In the genomic region with DNA sequence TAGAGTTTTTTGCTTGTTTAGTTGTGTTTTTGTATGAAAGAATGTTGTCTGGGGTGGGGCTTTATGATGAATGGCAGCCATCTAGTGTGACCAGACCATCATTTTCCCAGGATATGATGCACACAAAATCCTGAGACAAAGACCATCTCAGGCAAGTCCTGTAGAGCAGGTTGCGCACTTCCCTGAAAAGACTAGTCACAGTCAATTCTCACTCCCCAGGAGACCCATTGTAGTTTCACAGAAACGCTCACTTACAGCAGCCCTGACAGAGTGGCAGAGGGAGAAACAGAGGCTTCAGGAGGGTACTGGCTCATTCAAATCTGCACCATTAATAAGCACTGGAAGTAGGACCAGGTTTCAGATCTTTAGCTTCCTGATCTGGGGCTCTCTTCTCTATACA, we compare ENCODE assay signal across 16 cellular contexts.
DNase-seq lines count a peak whose midpoint lies in the region; ATAC-seq and TF ChIP-seq lines count a peak whose summit lies in the region.
"Had no signal": no experiment of that assay in that cellular context is flagged by ENCODE, and none has a peak within 500 bp of the region (broad histone marks: within the 10 kb centered on the region; RNA-seq: fewer than 3 reads in every experiment).

No MANE protein-coding gene starts in this region.

- H3K4me3 Mint-ChIP-seq in GM23338 (no peak overlapping the region), WTC11 (no peak overlapping the region)
- H3K4me3 Mint-ChIP-seq: CD8-positive, alpha-beta memory T cell had no signal

- intact Hi-C loops in left colon (cut with DNase I, micrococcal nuclease), result loop anchor here in 1 of 2 donors (10.0 kb wide), 1 partner anchor 906 kb away; no protein-coding TSS in a partner anchor

- no peak overlapping the region for H3K4me2 ChIP-seq in GM23338
- no peak overlapping the region for H3K4me2 ChIP-seq in smooth muscle cell

- POLR2A ChIA-PET in WTC11 (lab: Charles Lee), result no interaction called here

- CTCF ChIA-PET in WTC11 (lab: Charles Lee), result interaction anchor here (1.0 kb wide), 1 partner anchor 19 kb away, joined by 4 read pairs; no protein-coding TSS in a partner anchor

- no peaks in the 10 kb centered on the region for H3K9me2 ChIP-seq in GM23338 (ENCODE audit: insufficient read depth)

- H3K27me3 Mint-ChIP-seq in GM23338 (ENCODE audit: insufficient read depth, low read depth, poor library complexity), result peaks cover 3% of the 10 kb centered on the region
- no peaks in the 10 kb centered on the region for H3K27me3 Mint-ChIP-seq in WTC11 (ENCODE audit: low read depth)

- no peaks in the 10 kb centered on the region for H3K36me3 Mint-ChIP-seq in GM23338 (ENCODE audit: low read depth)
- 0 out of 2 replicates have a peak, but pooled peaks cover 5% of the 10 kb centered on the region for H3K36me3 Mint-ChIP-seq in WTC11

- H2AFZ ChIP-seq in GM23338 (peak overlapping the region; percentile 29; the same call in 1 of the 2 replicates), smooth muscle cell (ENCODE audit: low read depth) (no peak overlapping the region)

- H3K36me3 ChIP-seq in GM23338 (ENCODE audit: insufficient read depth) (no peaks in the 10 kb centered on the region), iPS DF 6.9 (ENCODE audit: control insufficient read depth, insufficient read depth, low read length) (no peaks in the 10 kb centered on the region), smooth muscle cell (ENCODE audit: low read depth) (no peaks in the 10 kb centered on the region)
- H3K36me3 ChIP-seq: SJCRH30 had no signal

- WGBS in iPS DF 6.9 (ENCODE audit: insufficient coverage, insufficient read length), result no CpG with 5 or more reads among the region's 2 CpGs
- 67% methylated on average over 2 of the region's 2 CpGs for WGBS in smooth muscle cell (ENCODE audit: low lambda C conversion rate)

- DNase-seq in GM23338 (ENCODE audit: low spot score), result peak; percentile 15
- no peak for DNase-seq in WTC11 (ENCODE audit: low spot score)
- DNase-seq in iPS DF 6.9 (ENCODE audit: low read depth, low spot score), result peak; percentile 7
- no peak for DNase-seq in smooth muscle cell (lab: John Stamatoyannopoulos, UW; ENCODE audit: unreplicated experiment)
- no peak for DNase-seq in T-helper 2 cell
- DNase-seq in left colon, result no peak
- DNase-seq: ACHN; C1 segment of cervical spinal cord; CD8-positive, alpha-beta memory T cell; KBM-7; NCI-H1105; NCI-H510A; NCI-H774; SJCRH30 had no signal

- H3K27ac Mint-ChIP-seq in GM23338, result no peak overlapping the region
- peak overlapping the region; percentile 41; the same call in 1 of the 2 replicates for H3K27ac Mint-ChIP-seq in WTC11
- H3K27ac Mint-ChIP-seq: CD8-positive, alpha-beta memory T cell had no signal

- H4K20me1 ChIP-seq in GM23338 (replicated peaks; ENCODE audit: insufficient read depth), result no peaks in the 10 kb centered on the region
- H4K20me1 ChIP-seq in smooth muscle cell (ENCODE audit: low read depth), result no peaks in the 10 kb centered on the region

- H3K4me1 Mint-ChIP-seq in GM23338, result peaks cover 16% of the 10 kb centered on the region
- H3K4me1 Mint-ChIP-seq in WTC11, result peaks cover 16% of the 10 kb centered on the region

- peak overlapping the region; percentile 9 for H3K9ac ChIP-seq in smooth muscle cell (ENCODE audit: low read depth)

- ATAC-seq in GM23338, result peak; percentile 89
- peak; percentile 89 for ATAC-seq in WTC11
- no peak for ATAC-seq in GM18861 (IDR thresholded peaks at IDR 0.05; ENCODE audit: unreplicated experiment)
- no peak for ATAC-seq in left colon
- ATAC-seq: HepG2 had no signal

- H3K27ac ChIP-seq in GM23338 (ENCODE audit: low read depth) (no peak overlapping the region), iPS DF 6.9 (ENCODE audit: low read length) (no peak overlapping the region), smooth muscle cell (ENCODE audit: low read depth) (peak overlapping the region; percentile 19)
- H3K27ac ChIP-seq: SJCRH30 had no signal

- H3K9me3 Mint-ChIP-seq in GM23338, result no peaks in the 10 kb centered on the region; the same call in 2 of the 3 replicates
- peaks cover 7% of the 10 kb centered on the region for H3K9me3 Mint-ChIP-seq in WTC11

- no peaks in the 10 kb centered on the region; the same call in 1 of the 2 replicates for H3K4me1 ChIP-seq in GM23338 (ENCODE audit: insufficient read depth)
- 0 out of 2 replicates have a peak, but pooled peaks cover 1% of the 10 kb centered on the region for H3K4me1 ChIP-seq in iPS DF 6.9 (ENCODE audit: control insufficient read depth, insufficient read depth, low read length)
- H3K4me1 ChIP-seq in smooth muscle cell (ENCODE audit: low read depth), result peaks cover 4% of the 10 kb centered on the region
- H3K4me1 ChIP-seq: SJCRH30 had no signal

- H3F3A ChIP-seq in GM23338 (replicated peaks; ENCODE audit: low read depth) (no peaks in the 10 kb centered on the region), smooth muscle cell (ENCODE audit: low read depth) (no peaks in the 10 kb centered on the region)

- H3K9me3 ChIP-seq in iPS DF 6.9 (ENCODE audit: control insufficient read depth, insufficient read depth, low read length) (no peaks in the 10 kb centered on the region), smooth muscle cell (replicated peaks; ENCODE audit: low read depth) (peaks cover 4% of the 10 kb centered on the region)
- H3K9me3 ChIP-seq: SJCRH30 had no signal

- H3K4me3 ChIP-seq in GM23338 (no peak overlapping the region), iPS DF 6.9 (ENCODE audit: low read length) (no peak overlapping the region), smooth muscle cell (no peak overlapping the region)
- H3K4me3 ChIP-seq: SJCRH30 had no signal

- H3K27me3 ChIP-seq in GM23338 (ENCODE audit: insufficient read depth) (no peaks in the 10 kb centered on the region), iPS DF 6.9 (ENCODE audit: control insufficient read depth, insufficient read depth, low read length) (no peaks in the 10 kb centered on the region), smooth muscle cell (ENCODE audit: low read depth) (no peaks in the 10 kb centered on the region)
- H3K27me3 ChIP-seq: SJCRH30 had no signal

- TF ChIP-seq CTCF in GM23338 (conservative IDR thresholded peaks at IDR 0.05; ENCODE audit: low read depth in 2 of 2) (no peak), WTC11 (IDR thresholded peaks at IDR 0.05) (no peak), smooth muscle cell (IDR thresholded peaks at IDR 0.05; ENCODE audit: borderline replicate concordance, insufficient read depth, poor library complexity, severe bottlenecking) (no peak)

- no peaks in the 10 kb centered on the region for H3K79me2 ChIP-seq in GM23338 (replicated peaks; ENCODE audit: insufficient read depth)
- no peaks in the 10 kb centered on the region for H3K79me2 ChIP-seq in smooth muscle cell (ENCODE audit: low read depth)

TF ChIP-seq in GM23338, 12 proteins besides CTCF, POLR2A, EP300 and RAD21 (continues in another document):
- no peak for TF ChIP-seq CREB1 (CRISPR knock-in tag; IDR thresholded peaks at IDR 0.05; ENCODE audit: low read depth)
- no peak for TF ChIP-seq NANOG (IDR thresholded peaks at IDR 0.05; ENCODE audit: borderline replicate concordance)
- TF ChIP-seq REST (IDR thresholded peaks at IDR 0.05; ENCODE audit: unreplicated experiment), result no peak

TF ChIP-seq in WTC11, 78 proteins besides CTCF, POLR2A, EP300 and RAD21 (continues in another document):
- TF ChIP-seq, protein P1, sequence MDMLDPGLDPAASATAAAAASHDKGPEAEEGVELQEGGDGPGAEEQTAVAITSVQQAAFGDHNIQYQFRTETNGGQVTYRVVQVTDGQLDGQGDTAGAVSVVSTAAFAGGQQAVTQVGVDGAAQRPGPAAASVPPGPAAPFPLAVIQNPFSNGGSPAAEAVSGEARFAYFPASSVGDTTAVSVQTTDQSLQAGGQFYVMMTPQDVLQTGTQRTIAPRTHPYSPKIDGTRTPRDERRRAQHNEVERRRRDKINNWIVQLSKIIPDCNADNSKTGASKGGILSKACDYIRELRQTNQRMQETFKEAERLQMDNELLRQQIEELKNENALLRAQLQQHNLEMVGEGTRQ (CRISPR knock-in tag; IDR thresholded peaks at IDR 0.05), result no peak
- TF ChIP-seq IRF2 (CRISPR knock-in tag; IDR thresholded peaks at IDR 0.05; ENCODE audit: borderline replicate concordance, low read depth), result no peak
- TF ChIP-seq TEAD1 (CRISPR knock-in tag; IDR thresholded peaks at IDR 0.05), result no peak
- TF ChIP-seq, protein P2, sequence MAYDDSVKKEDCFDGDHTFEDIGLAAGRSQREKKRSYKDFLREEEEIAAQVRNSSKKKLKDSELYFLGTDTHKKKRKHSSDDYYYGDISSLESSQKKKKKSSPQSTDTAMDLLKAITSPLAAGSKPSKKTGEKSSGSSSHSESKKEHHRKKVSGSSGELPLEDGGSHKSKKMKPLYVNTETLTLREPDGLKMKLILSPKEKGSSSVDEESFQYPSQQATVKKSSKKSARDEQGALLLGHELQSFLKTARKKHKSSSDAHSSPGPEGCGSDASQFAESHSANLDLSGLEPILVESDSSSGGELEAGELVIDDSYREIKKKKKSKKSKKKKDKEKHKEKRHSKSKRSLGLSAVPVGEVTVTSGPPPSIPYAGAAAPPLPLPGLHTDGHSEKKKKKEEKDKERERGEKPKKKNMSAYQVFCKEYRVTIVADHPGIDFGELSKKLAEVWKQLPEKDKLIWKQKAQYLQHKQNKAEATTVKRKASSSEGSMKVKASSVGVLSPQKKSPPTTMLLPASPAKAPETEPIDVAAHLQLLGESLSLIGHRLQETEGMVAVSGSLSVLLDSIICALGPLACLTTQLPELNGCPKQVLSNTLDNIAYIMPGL (CRISPR knock-in tag; IDR thresholded peaks at IDR 0.05), result no peak
- TF ChIP-seq ZNF219 (CRISPR knock-in tag; IDR thresholded peaks at IDR 0.05; ENCODE audit: borderline replicate concordance), result no peak
- TF ChIP-seq E2F1 (CRISPR knock-in tag; IDR thresholded peaks at IDR 0.05), result no peak
- TF ChIP-seq ELF4 (CRISPR knock-in tag; IDR thresholded peaks at IDR 0.05; ENCODE audit: low read depth), result no peak

Comparison
In these comparisons a context has a peak if more than half of its experiments do, and no peak if none do; other contexts are left out.
1. ATAC-seq: peak in GM23338 (single experiment) and WTC11 (single experiment); none in GM18861 (single experiment) and left colon (single experiment).
2. DNase-seq: peak in GM23338 (single experiment) and iPS DF 6.9 (single experiment); none in WTC11 (single experiment), smooth muscle cell (single experiment), T-helper 2 cell (0 of 5) and left colon (0 of 2).